8 cellular contexts compared by ENCODE assay signal in genomic region chr14:49497725-49498348, GRCh38.
A peak's percentile ranks its signal among the peaks of the same experiment; 100 is the strongest.
DNase-seq lines count a peak whose midpoint lies in the region; ATAC-seq, FAIRE-seq and TF ChIP-seq lines count a peak whose summit lies in the region.

No MANE protein-coding gene starts in this region.

- FAIRE-seq in GM12891 (lab: Jason Lieb, UNC), result peak; percentile 80

- DNase-seq in AG09309 (ENCODE audit: low read depth) (peak; percentile 50), GM12891 (ENCODE audit: insufficient read length, low spot score) (peak; percentile 24), NAMALWA (ENCODE audit: low spot score) (peak; percentile 70), SHP77 (lab: John Stamatoyannopoulos, UW) (peak; percentile 63 to 65), mucosa of descending colon (peak in 1 of 3 donors; percentile 48)
- DNase-seq in effector memory CD8-positive, alpha-beta T cell, result peak; percentile 6 to 19 (median 10)

- no peaks in the 10 kb centered on the region for H3K9me3 ChIP-seq in mucosa of descending colon

- no peaks in the 10 kb centered on the region for H3K9me3 Mint-ChIP-seq in effector memory CD8-positive, alpha-beta T cell

- H3K36me3 ChIP-seq in mucosa of descending colon (ENCODE audit: low read depth), result no peaks in the 10 kb centered on the region

- H3K36me3 Mint-ChIP-seq in effector memory CD8-positive, alpha-beta T cell (ENCODE audit: insufficient read depth), result no peaks in the 10 kb centered on the region

- H3K4me1 ChIP-seq in mucosa of descending colon (ENCODE audit: low read depth), result no peaks in the 10 kb centered on the region

- H3K27ac Mint-ChIP-seq in effector memory CD8-positive, alpha-beta T cell, result no peak overlapping the region

- TF ChIP-seq POLR2A in GM12891 (IDR thresholded peaks at IDR 0.05; ENCODE audit: low read depth, low read length), result no peak

- intact Hi-C loops in mucosa of descending colon (cut with DNase I, micrococcal nuclease), result no loop called here

- peak; percentile 77 for TF ChIP-seq CTCF in AG09309 (IDR thresholded peaks at IDR 0.05; ENCODE audit: control insufficient read depth, insufficient read depth, low read depth, low read length, missing control alignments)
- TF ChIP-seq CTCF in mucosa of descending colon (IDR thresholded peaks at IDR 0.05), result peak; percentile 65

- H3K27me3 Mint-ChIP-seq in effector memory CD8-positive, alpha-beta T cell, result peaks cover 50 to 58% of the 10 kb centered on the region in 2 donors

- peaks cover 0 to 4% of the 10 kb centered on the region in 2 donors for H3K4me1 Mint-ChIP-seq in effector memory CD8-positive, alpha-beta T cell (ENCODE audit: low read depth in 2 of 2)

- peak; percentile 77 for ATAC-seq in HG02642 (IDR thresholded peaks at IDR 0.05; ENCODE audit: poor library complexity, unreplicated experiment)
- peak; percentile 62 for ATAC-seq in effector memory CD8-positive, alpha-beta T cell (replicated peaks)
- peak; percentile 89 for ATAC-seq in mucosa of descending colon
- ATAC-seq in HG03025 (IDR thresholded peaks at IDR 0.05; ENCODE audit: low FRiP score, unreplicated experiment), result no peak

- no peak overlapping the region for H3K4me3 Mint-ChIP-seq in effector memory CD8-positive, alpha-beta T cell

- H3K4me3 ChIP-seq in AG09309 (ENCODE audit: control insufficient read depth, low read depth, low read length), result no peak overlapping the region
- H3K4me3 ChIP-seq in mucosa of descending colon, result no peak overlapping the region

TF ChIP-seq in GM12891, 5 proteins besides CTCF, POLR2A, EP300 and RAD21:
- TF ChIP-seq POU2F2 (IDR thresholded peaks at IDR 0.05; ENCODE audit: low read depth, low read length) (no peak), POLR2AphosphoS5 (IDR thresholded peaks at IDR 0.05; ENCODE audit: low read depth, low read length) (no peak), PAX5 (IDR thresholded peaks at IDR 0.05; ENCODE audit: insufficient read depth, low read length, severe bottlenecking) (no peak), SPI1 (IDR thresholded peaks at IDR 0.05; ENCODE audit: low read depth, low read length) (no peak), TAF1 (IDR thresholded peaks at IDR 0.05; ENCODE audit: low read depth, low read length) (no peak)
TF ChIP-seq in GM12891: peak in this region for 0.
